ENCODE assay signal across 20 cellular contexts in the genomic region with DNA sequence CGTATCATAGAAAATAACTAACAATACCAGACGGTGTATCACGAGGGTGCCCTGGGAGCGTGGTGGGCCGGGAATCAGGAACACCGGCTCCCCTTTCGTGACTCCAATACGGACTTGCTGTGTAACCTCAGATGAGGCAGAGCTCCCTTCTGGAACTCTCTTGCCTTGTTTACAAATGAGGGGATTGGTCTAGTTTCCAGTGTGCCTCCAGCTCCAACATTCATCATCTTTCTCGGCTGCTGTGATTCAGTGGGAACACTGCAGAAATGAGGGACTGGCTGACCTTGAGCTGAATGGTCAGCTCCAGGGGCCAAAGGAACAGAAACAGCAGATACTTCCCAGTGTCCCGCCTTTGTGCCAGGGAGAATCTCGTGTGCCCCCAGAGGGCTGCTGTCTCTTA. TPM values are rescaled to one million over a fixed set of nuclear protein-coding genes. Genes with fewer than 3 reads are reported as not detected.
DNase-seq lines count a peak whose midpoint lies in the region; ATAC-seq and TF ChIP-seq lines count a peak whose summit lies in the region.
"Had no signal": no experiment of that assay in that cellular context is flagged by ENCODE, and none has a peak within 500 bp of the region (broad histone marks: within the 10 kb centered on the region; RNA-seq: fewer than 3 reads in every experiment).

No MANE protein-coding gene starts in this region.

- peak overlapping the region in 3 of 4 donors; percentile 44 to 68 (median 51) for H3K27ac ChIP-seq in esophagus muscularis mucosa (replicated peaks in 1 of 4)
- no peak overlapping the region for H3K27ac ChIP-seq in psoas muscle
- H3K27ac ChIP-seq: left lung had no signal

- H3K27me3 ChIP-seq in esophagus muscularis mucosa: no peaks in the 10 kb centered on the region
- H3K27me3 ChIP-seq in psoas muscle (ENCODE audit: insufficient read depth in 3 of 3, low read length in 2 of 3): peaks cover 0 to 2% (median 0%) of the 10 kb centered on the region in 3 donors
- H3K27me3 ChIP-seq: left lung had no signal

- H3K4me3 ChIP-seq in AG10803 (ENCODE audit: low read length) (no peak overlapping the region), esophagus muscularis mucosa (no peak overlapping the region), psoas muscle (no peak overlapping the region)
- H3K4me3 ChIP-seq: left lung had no signal

- TF ChIP-seq POLR2A in esophagus muscularis mucosa (IDR thresholded peaks at IDR 0.05; ENCODE audit: low read depth): no peak

- H3K27me3 Mint-ChIP-seq in activated T-cell treated with anti-CD3 and anti-CD28 coated beads, Interleukin-2, amount 50 U/mL, for 4 hours (ENCODE audit: low read depth): peaks cover 4% of the 10 kb centered on the region
- H3K27me3 Mint-ChIP-seq in type B pancreatic cell (peaks cover 18% of the 10 kb centered on the region), CD14-positive monocyte (ENCODE audit: low read depth in 3 of 3) (peaks cover 0 to 1% (median 0%) of the 10 kb centered on the region in 3 donors)
- H3K27me3 Mint-ChIP-seq: central memory CD8-positive, alpha-beta T cell had no signal

- intact Hi-C loops in esophagus muscularis mucosa (cut with DNase I): no loop called here
- intact Hi-C loops in psoas muscle (cut with DNase I): no loop called here
- intact Hi-C loops in CD14-positive monocyte (cut with micrococcal nuclease): no loop called here

- peak in 3 of 4 donors; percentile 47 to 73 (median 71) for ATAC-seq in psoas muscle
- no peak for ATAC-seq in activated T-cell treated with anti-CD3 and anti-CD28 coated beads, Interleukin-2, amount 50 U/mL, for 4 hours
- ATAC-seq in HG03159 (IDR thresholded peaks at IDR 0.05; ENCODE audit: unreplicated experiment): no peak
- ATAC-seq: T-helper 17 cell had no signal

- no peaks in the 10 kb centered on the region for H3K9me3 ChIP-seq in esophagus muscularis mucosa
- H3K9me3 ChIP-seq in psoas muscle: no peaks in the 10 kb centered on the region
- H3K9me3 ChIP-seq: left lung had no signal

- DNase-seq in AG10803 (ENCODE audit: low read depth): peak; percentile 59
- DNase-seq in RPMI7951 (ENCODE audit: low read depth): peak; percentile 66
- DNase-seq in esophagus muscularis mucosa (ENCODE audit: extremely low spot score): no peak
- DNase-seq in psoas muscle: peak in 1 of 2 donors; percentile 78
- no peak for DNase-seq in activated T-cell treated with anti-CD3 and anti-CD28 coated beads, Interleukin-2, amount 50 U/mL, for 4 hours
- no peak for DNase-seq in type B pancreatic cell (ENCODE audit: extremely low spot score, unreplicated experiment)
- no peak for DNase-seq in CD14-positive monocyte (ENCODE audit: low spot score)
- DNase-seq: activated CD4-positive, alpha-beta T cell treated with anti-CD3 and anti-CD28 coated beads for 1 hour; activated naive CD4-positive, alpha-beta T cell treated with anti-CD3 and anti-CD28 coated beads for 36 hours; H9; hypothalamus; left lung; naive B cell; NCI-H187; NCI-H524; stimulated activated naive CD4-positive, alpha-beta T cell; T-helper 17 cell had no signal

- 67% methylated on average over 11 of the region's 11 CpGs for WGBS in esophagus muscularis mucosa
- WGBS in psoas muscle, 3 donors: 48 to 68% (median 54%) methylated on average over 11 of the region's 11 CpGs

- H3K36me3 ChIP-seq in esophagus muscularis mucosa (no peaks in the 10 kb centered on the region), psoas muscle (ENCODE audit: insufficient read depth in 1 of 2, low read depth in 1 of 2) (no peaks in the 10 kb centered on the region)
- H3K36me3 ChIP-seq: left lung had no signal

- no peaks in the 10 kb centered on the region for H3K4me1 Mint-ChIP-seq in activated T-cell treated with anti-CD3 and anti-CD28 coated beads, Interleukin-2, amount 50 U/mL, for 4 hours (ENCODE audit: low read depth)
- H3K4me1 Mint-ChIP-seq in type B pancreatic cell (ENCODE audit: unreplicated experiment) (peaks cover 37% of the 10 kb centered on the region), CD14-positive monocyte (peaks cover 39% of the 10 kb centered on the region)
- H3K4me1 Mint-ChIP-seq: central memory CD8-positive, alpha-beta T cell; naive B cell; T-helper 17 cell had no signal

- H3K4me3 Mint-ChIP-seq in activated T-cell treated with anti-CD3 and anti-CD28 coated beads, Interleukin-2, amount 50 U/mL, for 4 hours: no peak overlapping the region
- no peak overlapping the region for H3K4me3 Mint-ChIP-seq in type B pancreatic cell
- no peak overlapping the region for H3K4me3 Mint-ChIP-seq in CD14-positive monocyte
- H3K4me3 Mint-ChIP-seq: activated naive CD4-positive, alpha-beta T cell treated with anti-CD3 and anti-CD28 coated beads for 36 hours; central memory CD8-positive, alpha-beta T cell; H9; naive B cell; T-helper 17 cell had no signal

- TF ChIP-seq CTCF in AG10803 (conservative IDR thresholded peaks at IDR 0.05; ENCODE audit: low read length) (no peak), esophagus muscularis mucosa (IDR thresholded peaks at IDR 0.05) (no peak), psoas muscle (IDR thresholded peaks at IDR 0.05) (no peak), type B pancreatic cell (conservative IDR thresholded peaks at IDR 0.05) (no peak), CD14-positive monocyte (IDR thresholded peaks at IDR 0.05) (no peak)

- peaks cover 3% of the 10 kb centered on the region for H3K9me3 Mint-ChIP-seq in activated T-cell treated with anti-CD3 and anti-CD28 coated beads, Interleukin-2, amount 50 U/mL, for 4 hours
- H3K9me3 Mint-ChIP-seq in type B pancreatic cell (peaks cover 6% of the 10 kb centered on the region), CD14-positive monocyte (peaks cover 0 to 2% (median 0%) of the 10 kb centered on the region in 7 donors)
- H3K9me3 Mint-ChIP-seq: activated naive CD4-positive, alpha-beta T cell treated with anti-CD3 and anti-CD28 coated beads for 36 hours; central memory CD8-positive, alpha-beta T cell; H9 had no signal

- H3K27ac Mint-ChIP-seq in type B pancreatic cell (no peak overlapping the region), CD14-positive monocyte (no peak overlapping the region)
- H3K27ac Mint-ChIP-seq: activated naive CD4-positive, alpha-beta T cell treated with anti-CD3 and anti-CD28 coated beads for 36 hours; naive B cell; T-helper 17 cell had no signal

- TF ChIP-seq EP300 in esophagus muscularis mucosa (IDR thresholded peaks at IDR 0.05): no peak

- H3K4me1 ChIP-seq in esophagus muscularis mucosa: peaks cover 0 to 37% (median 36%) of the 10 kb centered on the region in 4 donors
- peaks cover 2% of the 10 kb centered on the region for H3K4me1 ChIP-seq in psoas muscle

- H3K36me3 Mint-ChIP-seq in activated T-cell treated with anti-CD3 and anti-CD28 coated beads, Interleukin-2, amount 50 U/mL, for 4 hours (ENCODE audit: insufficient read depth): no peaks in the 10 kb centered on the region
- no peaks in the 10 kb centered on the region for H3K36me3 Mint-ChIP-seq in type B pancreatic cell
- peaks cover 6 to 7% of the 10 kb centered on the region in 2 donors for H3K36me3 Mint-ChIP-seq in CD14-positive monocyte
- H3K36me3 Mint-ChIP-seq: naive B cell had no signal

RNA-seq across cellular contexts. Expression of gene TGFBI, which starts 22.6 kb away (rescaled TPM):
- 976 and 1,163 TPM in 2 replicates for total RNA-seq in RPMI7951 (2014; rRNA removed; shearing (Covaris generic))
- total RNA-seq in esophagus muscularis mucosa (100 to 1,000 TPM in 2 of 4 donors, 10 to 100 TPM in 2; 62.3 to 128 (median 92.9) TPM), psoas muscle (10 to 100 TPM; 24.4 to 35.9 (median 30.3) TPM), type B pancreatic cell (ENCODE audit: low replicate concordance) (71.4 and 302 TPM in 2 replicates)
- polyA plus RNA-seq in psoas muscle (10 to 100 TPM; 18.8 to 28.3 (median 20.9) TPM), CD14-positive monocyte (100 to 1,000 TPM; 480 to 653 TPM)
- under 1 TPM; 0.81 to 0.84 (median 0.82) TPM for total RNA-seq in activated T-cell treated with anti-CD3 and anti-CD28 coated beads, Interleukin-2, amount 50 U/mL, for 4 hours
- total RNA-seq: activated naive CD4-positive, alpha-beta T cell treated with anti-CD3 and anti-CD28 coated beads for 36 hours had no signal

RNA-seq across cellular contexts. Expression of gene LECT2, which starts 51.4 kb away (rescaled TPM):
- total RNA-seq in RPMI7951 (2014; rRNA removed; shearing (Covaris generic)): not detected in 2 replicates
- total RNA-seq in esophagus muscularis mucosa: not detected
- total RNA-seq in psoas muscle: not detected
- polyA plus RNA-seq in psoas muscle: not detected
- total RNA-seq in activated T-cell treated with anti-CD3 and anti-CD28 coated beads, Interleukin-2, amount 50 U/mL, for 4 hours: not detected
- total RNA-seq in type B pancreatic cell (ENCODE audit: low replicate concordance): not detected in 2 replicates
- polyA plus RNA-seq in CD14-positive monocyte: not detected
- total RNA-seq: activated naive CD4-positive, alpha-beta T cell treated with anti-CD3 and anti-CD28 coated beads for 36 hours; H9; left lung; T-helper 17 cell had no signal
- polyA plus RNA-seq: BJ had no signal

Comparison
In these comparisons a context has a peak if more than half of its experiments do, and no peak if none do; other contexts are left out.
1. DNase-seq: peak in AG10803 (single experiment) and RPMI7951 (single experiment); none in esophagus muscularis mucosa (single experiment), activated T-cell treated with anti-CD3 and anti-CD28 coated beads, Interleukin-2, amount 50 U/mL, for 4 hours (single experiment), type B pancreatic cell (single experiment) and CD14-positive monocyte (single experiment).
2. ATAC-seq: peak in psoas muscle (3 of 4); none in activated T-cell treated with anti-CD3 and anti-CD28 coated beads, Interleukin-2, amount 50 U/mL, for 4 hours (0 of 2) and HG03159 (single experiment).
3. RNA of gene TGFBI, which starts 22.6 kb away (total RNA-seq): 976 to 1,163 TPM in RPMI7951, 71.4 to 302 TPM in type B pancreatic cell, 62.3 to 128 TPM in esophagus muscularis mucosa and 24.4 to 35.9 TPM in psoas muscle; 0.81 to 0.84 TPM in activated T-cell treated with anti-CD3 and anti-CD28 coated beads, Interleukin-2, amount 50 U/mL, for 4 hours; every median in the first group is over 10 times any median in the second.